ENCODE assay signal across 8 cellular contexts in genomic region chr6:36594816-36595167, GRCh38. TPM values are rescaled to one million over a fixed set of nuclear protein-coding genes. Genes with fewer than 3 reads are reported as not detected.
DNase-seq lines count a peak whose midpoint lies in the region; ATAC-seq and TF ChIP-seq lines count a peak whose summit lies in the region.

No MANE protein-coding gene starts in this region.

- H3K9ac ChIP-seq in BLaER1 (peak overlapping the region; percentile 100), Loucy (ENCODE audit: low read depth, low read length, poor library complexity, severe bottlenecking) (peak overlapping the region; percentile 97)

- H3K27ac Mint-ChIP-seq in memory B cell, result peak overlapping the region; percentile 98

- H3K4me3 ChIP-seq in BLaER1, result peak overlapping the region; percentile 82
- H3K4me3 ChIP-seq in Loucy (ENCODE audit: low read length, poor library complexity, severe bottlenecking), result peak overlapping the region; percentile 81
- H3K4me3 ChIP-seq in vagina, result peak overlapping the region; percentile 51 to 72

- peak overlapping the region; percentile 92 for H3K4me3 Mint-ChIP-seq in memory B cell

- no peaks in the 10 kb centered on the region for H3K27me3 Mint-ChIP-seq in memory B cell

- no peak overlapping the region for H2AFZ ChIP-seq in Loucy (ENCODE audit: low read length)

- H3K9me3 Mint-ChIP-seq in memory B cell, result no peaks in the 10 kb centered on the region

- no peak for TF ChIP-seq POLR2A in vagina (IDR thresholded peaks at IDR 0.05)

- H3K4me1 ChIP-seq in BLaER1 (peaks cover 61% of the 10 kb centered on the region), Loucy (ENCODE audit: insufficient read depth, low read length, poor library complexity, severe bottlenecking) (peaks cover 34% of the 10 kb centered on the region), vagina (peaks cover 46% of the 10 kb centered on the region)

- intact Hi-C loops in vagina (cut with DNase I), result loop anchor here (5.0 to 10.0 kb wide), 2 partner anchors 47 to 170 kb away; partner anchors contain the start of gene STK38

- CTCF ChIA-PET in HEK293T (lab: Yijun Ruan, JAX), result interaction anchor here (0.8 kb wide), 1 partner anchor 20 kb away, joined by 3 read pairs; no protein-coding TSS in a partner anchor

- H3K36me3 ChIP-seq in BLaER1 (peaks cover 43% of the 10 kb centered on the region), Loucy (ENCODE audit: insufficient read depth, low read length) (peaks cover 37% of the 10 kb centered on the region), vagina (peaks cover 0 to 31% of the 10 kb centered on the region in 2 donors)

- H3F3A ChIP-seq in Loucy (ENCODE audit: low read depth), result peaks cover 6% of the 10 kb centered on the region

- peak; percentile 27 for DNase-seq in central memory CD4-positive, alpha-beta T cell
- DNase-seq in memory B cell (ENCODE audit: low spot score in 2 of 2) (peak in 1 of 2 donors; percentile 22), vagina (ENCODE audit: extremely low spot score in 2 of 2) (no peak), NCI-H1436 treated with DMSO at 0.1 percent for 48 hours (lab: John Stamatoyannopoulos, UW) (no peak), HEK293T (ENCODE audit: extremely low spot score) (no peak)

- POLR2A ChIA-PET in HEK293T (lab: Yijun Ruan, JAX), result interaction anchor here (1.0 to 1.5 kb wide), 2 partner anchors 14 to 20 kb away, joined by 4 read pairs; no protein-coding TSS in a partner anchor

- ATAC-seq in memory B cell (ENCODE audit: low read depth) (no peak), HG03097 (IDR thresholded peaks at IDR 0.05; ENCODE audit: low FRiP score, unreplicated experiment) (no peak)

- H3K4me2 ChIP-seq in BLaER1 (peak overlapping the region; percentile 82; the same call in 1 of the 2 replicates), Loucy (ENCODE audit: low read depth, low read length, poor library complexity, severe bottlenecking) (peak overlapping the region; percentile 100)

- peaks cover 26% of the 10 kb centered on the region for H3K36me3 Mint-ChIP-seq in memory B cell

- peaks cover 76% of the 10 kb centered on the region for H3K79me2 ChIP-seq in Loucy (ENCODE audit: insufficient read depth, low read length)

- TF ChIP-seq CTCF in Loucy (conservative IDR thresholded peaks at IDR 0.05; ENCODE audit: low read length) (no peak), vagina (IDR thresholded peaks at IDR 0.05) (no peak)

- peak overlapping the region; percentile 99 for H3K27ac ChIP-seq in BLaER1
- H3K27ac ChIP-seq in vagina, result peak overlapping the region; percentile 100

- H3K9me3 ChIP-seq in BLaER1, result no peaks in the 10 kb centered on the region
- H3K9me3 ChIP-seq in Loucy (ENCODE audit: insufficient read depth, low read depth, low read length), result no peaks in the 10 kb centered on the region
- H3K9me3 ChIP-seq in vagina, result no peaks in the 10 kb centered on the region

- no peaks in the 10 kb centered on the region for H3K27me3 ChIP-seq in BLaER1
- H3K27me3 ChIP-seq in Loucy (ENCODE audit: insufficient read depth, low read length, poor library complexity, severe bottlenecking), result peaks cover 40% of the 10 kb centered on the region
- no peaks in the 10 kb centered on the region for H3K27me3 ChIP-seq in vagina

- H4K20me1 ChIP-seq in BLaER1 (peaks cover 55% of the 10 kb centered on the region), Loucy (ENCODE audit: insufficient read depth, low read length, poor library complexity, severe bottlenecking) (peaks cover 54% of the 10 kb centered on the region)

- H3K4me1 Mint-ChIP-seq in memory B cell, result peaks cover 28% of the 10 kb centered on the region

- H3K9me2 ChIP-seq in Loucy (replicated peaks; ENCODE audit: low read depth, low read length), result no peaks in the 10 kb centered on the region

TF ChIP-seq in HEK293T, 16 proteins besides CTCF, POLR2A, EP300 and RAD21:
- TF ChIP-seq ZNF384 (IDR thresholded peaks at IDR 0.05) (no peak), HDGF (IDR thresholded peaks at IDR 0.05; ENCODE audit: borderline replicate concordance) (no peak), PKNOX1 (IDR thresholded peaks at IDR 0.05) (no peak), ELF4 (IDR thresholded peaks at IDR 0.05) (no peak), SUZ12 (IDR thresholded peaks at IDR 0.05) (no peak), TARDBP (IDR thresholded peaks at IDR 0.05) (no peak), CTBP1 (IDR thresholded peaks at IDR 0.05; ENCODE audit: borderline replicate concordance) (no peak), FOXM1 (IDR thresholded peaks at IDR 0.05; ENCODE audit: borderline replicate concordance) (no peak), LEF1 (IDR thresholded peaks at IDR 0.05; ENCODE audit: borderline replicate concordance) (no peak), ARNT (IDR thresholded peaks at IDR 0.05) (no peak), NFRKB (IDR thresholded peaks at IDR 0.05) (no peak), BHLHE40 (IDR thresholded peaks at IDR 0.05; ENCODE audit: borderline replicate concordance) (no peak), FOXK2 (IDR thresholded peaks at IDR 0.05) (no peak), SP1 (IDR thresholded peaks at IDR 0.05) (no peak), FOXA1 (IDR thresholded peaks at IDR 0.05) (no peak), L3MBTL2 (conservative IDR thresholded peaks at IDR 0.05) (no peak)
TF ChIP-seq in HEK293T: peak in this region for 0.

RNA-seq across cellular contexts. Expression of gene SRSF3, which starts 0.6 kb away (rescaled TPM):
- 144 TPM for total RNA-seq in vagina

RNA-seq across cellular contexts. Expression of gene STK38, which starts 47.5 kb away (rescaled TPM):
- total RNA-seq in vagina, result 31.9 TPM
